Comparison of ENCODE assay signal across 1 cellular context in the genomic region with DNA sequence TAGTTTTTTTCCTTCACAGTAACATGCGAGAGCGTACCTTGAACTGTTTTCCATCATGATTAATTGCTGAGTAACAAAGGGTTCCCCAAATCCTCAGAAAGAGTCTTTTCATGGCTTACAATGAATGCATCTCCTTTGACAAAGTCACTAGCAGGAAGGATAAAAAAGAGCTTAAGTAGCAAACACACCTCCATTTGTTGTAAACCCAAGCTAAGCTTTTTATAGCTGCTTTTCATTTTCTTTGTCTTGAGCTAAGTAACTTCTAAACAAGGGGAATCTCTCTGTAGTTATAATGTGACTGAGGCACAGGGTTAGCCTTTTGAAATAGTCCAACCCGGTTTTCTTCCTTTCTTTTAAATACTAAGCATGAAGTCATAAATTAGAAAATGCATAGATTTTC.
TF ChIP-seq lines count a peak whose summit lies in the region.

No MANE protein-coding gene starts in this region.

TF ChIP-seq in H1, 55 proteins besides CTCF, POLR2A, EP300 and RAD21:
- TF ChIP-seq JUN (IDR thresholded peaks at IDR 0.05; ENCODE audit: low read depth, low read length) (no peak), SAP30 (IDR thresholded peaks at IDR 0.05; ENCODE audit: insufficient read depth, insufficient replicate concordance, low read length) (no peak)
